In the genomic region with DNA sequence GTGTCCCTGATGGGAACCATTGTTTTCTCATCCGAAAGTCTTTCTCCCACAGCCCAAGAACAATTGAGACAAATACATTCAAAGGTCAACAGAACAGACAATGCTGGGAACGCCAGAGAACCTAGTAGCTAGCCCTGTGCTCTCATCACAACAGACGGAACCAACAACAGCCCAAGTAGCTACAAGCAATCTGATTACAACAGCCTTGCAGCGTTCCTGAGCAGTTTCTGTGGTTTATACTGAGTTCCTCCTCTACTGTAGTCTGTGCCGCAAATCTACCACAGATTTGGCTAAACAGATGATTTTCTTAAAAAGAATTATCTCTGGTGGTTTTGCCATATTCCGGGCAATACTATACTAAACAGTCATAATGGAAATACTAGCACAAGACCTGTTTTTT, we compare ENCODE assay signal across 9 cellular contexts.
DNase-seq lines count a peak whose midpoint lies in the region; ATAC-seq and TF ChIP-seq lines count a peak whose summit lies in the region.
"Had no signal": no experiment of that assay in that cellular context is flagged by ENCODE, and none has a peak within 500 bp of the region (broad histone marks: within the 10 kb centered on the region; RNA-seq: fewer than 3 reads in every experiment).

No MANE protein-coding gene starts in this region.

- H3K36me3 ChIP-seq in endodermal cell (ENCODE audit: control insufficient read depth, insufficient read depth, low read length): no peaks in the 10 kb centered on the region

- 69 to 71% methylated on average over 5 to 6 of the region's 6 CpGs for WGBS in endodermal cell (ENCODE audit: insufficient coverage in 1 of 2, insufficient read length in 1 of 2), 2 experiments

- peak overlapping the region; percentile 5 for H3K27ac ChIP-seq in endodermal cell (ENCODE audit: low read depth, low read length)

- H3K36me3 Mint-ChIP-seq in endodermal cell (ENCODE audit: low read depth): no peaks in the 10 kb centered on the region

- H3K4me1 ChIP-seq in endodermal cell (ENCODE audit: control insufficient read depth, insufficient read depth, low read length): peaks cover 7% of the 10 kb centered on the region

- H3K27ac Mint-ChIP-seq in endodermal cell: peak overlapping the region; percentile 50

- ATAC-seq in GM21515 (IDR thresholded peaks at IDR 0.05; ENCODE audit: unreplicated experiment) (peak; percentile 93), HG03520 (IDR thresholded peaks at IDR 0.05; ENCODE audit: unreplicated experiment) (peak; percentile 94)

- no peaks in the 10 kb centered on the region for H3K27me3 ChIP-seq in endodermal cell (ENCODE audit: control insufficient read depth, insufficient read depth, low read length, poor library complexity, severe bottlenecking)

- H3K9ac ChIP-seq in endodermal cell (ENCODE audit: extremely low read depth, low read length, poor library complexity, severe bottlenecking): no peak overlapping the region

- H3K4me3 ChIP-seq in endodermal cell (ENCODE audit: low read length): no peak overlapping the region

- no peaks in the 10 kb centered on the region for H3K9me3 Mint-ChIP-seq in endodermal cell

- H3K4me3 Mint-ChIP-seq in endodermal cell: no peak overlapping the region

- peaks cover 21% of the 10 kb centered on the region for H3K4me1 Mint-ChIP-seq in endodermal cell

- DNase-seq in GF-D8 (lab: John Stamatoyannopoulos, UW) (peak; percentile 27), endodermal cell (peak; percentile 53), germinal center (ENCODE audit: low spot score) (no peak), NCI-H226 (no peak), C1 segment of cervical spinal cord (lab: John Stamatoyannopoulos, UW) (no peak), HT-29 (ENCODE audit: low spot score) (no peak)
- DNase-seq: effector CD8-positive, alpha-beta T cell had no signal

- no peaks in the 10 kb centered on the region for H3K9me3 ChIP-seq in endodermal cell (ENCODE audit: control insufficient read depth, low read length)

- no peaks in the 10 kb centered on the region for H3K27me3 Mint-ChIP-seq in endodermal cell (ENCODE audit: insufficient read depth)

- no peak for TF ChIP-seq CTCF in endodermal cell (conservative IDR thresholded peaks at IDR 0.05)

Comparison
In these comparisons a context has a peak if more than half of its experiments do, and no peak if none do; other contexts are left out.
1. DNase-seq: peak in GF-D8 (single experiment) and endodermal cell (single experiment); none in germinal center (single experiment), NCI-H226 (single experiment), C1 segment of cervical spinal cord (0 of 14) and HT-29 (single experiment).